ENCODE assay signal across 19 cellular contexts in genomic region chr1:214700381-214700780, GRCh38.
DNase-seq lines count a peak whose midpoint lies in the region; ATAC-seq and TF ChIP-seq lines count a peak whose summit lies in the region.
"Had no signal": no experiment of that assay in that cellular context is flagged by ENCODE, and none has a peak within 500 bp of the region (broad histone marks: within the 10 kb centered on the region; RNA-seq: fewer than 3 reads in every experiment).

No MANE protein-coding gene starts in this region.

- no peaks in the 10 kb centered on the region for H3K9me3 ChIP-seq in ectodermal cell (ENCODE audit: control insufficient read depth, low read length)
- H3K9me3 ChIP-seq in hepatocyte (ENCODE audit: low read depth): no peaks in the 10 kb centered on the region
- H3K9me3 ChIP-seq in neuron (ENCODE audit: low read length): peaks cover 3% of the 10 kb centered on the region
- H3K9me3 ChIP-seq in gastrocnemius medialis: no peaks in the 10 kb centered on the region
- H3K9me3 ChIP-seq: BE2C had no signal

- no peak for DNase-seq in hepatocyte (ENCODE audit: low spot score)
- no peak for DNase-seq in NCI-H526 treated with DMSO at 0.1 percent for 48 hours (lab: John Stamatoyannopoulos, UW)
- DNase-seq in gastrocnemius medialis: no peak
- DNase-seq: BE2C; CD4-positive, alpha-beta memory T cell; DMS79; MG63; NCI-H1092 treated with DMSO at 0.1 percent for 48 hours; NCI-H1694; NCI-H2107; NCI-H226; NCI-H69; NK-92 treated with Interleukin-12 subunit alpha and Interleukin-12 subunit beta, amount 100 ng/mL, for 24 hours; PC-3 had no signal

- peak overlapping the region; percentile 52 for H2AFZ ChIP-seq in hepatocyte
- peak overlapping the region; percentile 19 for H2AFZ ChIP-seq in neuron (ENCODE audit: low read depth, low read length)

- in situ Hi-C loops in gastrocnemius medialis (cut with MboI; ENCODE audit: low sequenced_read_pairs in 4 of 4): no loop called here

- H3K4me3 ChIP-seq in ectodermal cell (ENCODE audit: insufficient read depth, low read depth, low read length) (no peak overlapping the region), hepatocyte (no peak overlapping the region), neuron (ENCODE audit: low read length) (no peak overlapping the region), gastrocnemius medialis (no peak overlapping the region)
- H3K4me3 ChIP-seq: MG63 had no signal

- no peak for TF ChIP-seq CTCF in hepatocyte (IDR thresholded peaks at IDR 0.05; ENCODE audit: poor library complexity)
- TF ChIP-seq CTCF in gastrocnemius medialis (IDR thresholded peaks at IDR 0.05 in 4 of 5, conservative IDR thresholded peaks at IDR 0.05 in 1 of 5): no peak

- intact Hi-C loops in gastrocnemius medialis (cut with DNase I; ENCODE audit: low total_unique reads): no loop called here

- H3K4me1 ChIP-seq in ectodermal cell (ENCODE audit: control insufficient read depth, insufficient read depth, low read length): peaks cover 5% of the 10 kb centered on the region
- no peaks in the 10 kb centered on the region for H3K4me1 ChIP-seq in hepatocyte (ENCODE audit: insufficient read depth)
- H3K4me1 ChIP-seq in neuron (ENCODE audit: insufficient read depth, low read length): peaks cover 8% of the 10 kb centered on the region
- H3K4me1 ChIP-seq in gastrocnemius medialis: no peaks in the 10 kb centered on the region
- H3K4me1 ChIP-seq: BE2C had no signal

- H3K27me3 ChIP-seq in ectodermal cell (ENCODE audit: control insufficient read depth, insufficient read depth, low read length, poor library complexity, severe bottlenecking): no peaks in the 10 kb centered on the region
- no peaks in the 10 kb centered on the region for H3K27me3 ChIP-seq in hepatocyte
- peaks cover 2% of the 10 kb centered on the region for H3K27me3 ChIP-seq in neuron (ENCODE audit: insufficient read depth, low read length)
- no peaks in the 10 kb centered on the region for H3K27me3 ChIP-seq in gastrocnemius medialis
- H3K27me3 ChIP-seq: BE2C, MG63 had no signal

- no peaks in the 10 kb centered on the region for H3K79me2 ChIP-seq in hepatocyte

- no peak for TF ChIP-seq POLR2A in gastrocnemius medialis (IDR thresholded peaks at IDR 0.05)

- no peak overlapping the region for H3K4me2 ChIP-seq in hepatocyte
- H3K4me2 ChIP-seq: KMS-11 had no signal

- H3K27ac ChIP-seq in ectodermal cell (ENCODE audit: insufficient read depth, low read depth, low read length, poor library complexity, severe bottlenecking) (peak overlapping the region; percentile 17), hepatocyte (no peak overlapping the region), gastrocnemius medialis (no peak overlapping the region)
- H3K27ac ChIP-seq: KMS-11 had no signal

- ATAC-seq in HG03280 (IDR thresholded peaks at IDR 0.05; ENCODE audit: unreplicated experiment) (no peak), GM18873 (IDR thresholded peaks at IDR 0.05; ENCODE audit: low FRiP score, unreplicated experiment) (no peak), gastrocnemius medialis (no peak)
- ATAC-seq: PC-3 had no signal

- H4K20me1 ChIP-seq in hepatocyte (ENCODE audit: insufficient read depth, poor library complexity, severe bottlenecking): no peaks in the 10 kb centered on the region

- H3K36me3 ChIP-seq in ectodermal cell (ENCODE audit: control insufficient read depth, insufficient read depth, low read length) (no peaks in the 10 kb centered on the region), hepatocyte (replicated peaks; ENCODE audit: insufficient read depth, low read depth) (no peaks in the 10 kb centered on the region), neuron (ENCODE audit: insufficient read depth, low read length) (no peaks in the 10 kb centered on the region), gastrocnemius medialis (no peaks in the 10 kb centered on the region)
- H3K36me3 ChIP-seq: BE2C, MG63 had no signal

- no peaks in the 10 kb centered on the region for H3K9me2 ChIP-seq in hepatocyte (replicated peaks; ENCODE audit: insufficient read depth)

- WGBS in ectodermal cell, 2 experiments: 42 to 64% methylated on average over 5 of the region's 5 CpGs
- WGBS in hepatocyte (ENCODE audit: low lambda C conversion rate, missing lambda C conversion rate): 40% methylated on average over 5 of the region's 5 CpGs
